In genomic region chr17:57527437-57528083, GRCh38 we compare ENCODE assay signal across 16 cellular contexts.
A peak's percentile ranks its signal among the peaks of the same experiment; 100 is the strongest.
DNase-seq lines count a peak whose midpoint lies in the region; ATAC-seq lines count a peak whose summit lies in the region.
"Had no signal": no experiment of that assay in that cellular context is flagged by ENCODE, and none has a peak within 500 bp of the region (broad histone marks: within the 10 kb centered on the region; RNA-seq: fewer than 3 reads in every experiment).

No MANE protein-coding gene starts in this region.

- H3K27me3 Mint-ChIP-seq in activated CD8-positive, alpha-beta memory T cell treated with anti-CD3 and anti-CD28 coated beads, Interleukin-2, amount 10 ng/mL, durations not matched to agents 7 days and 5 days = no peaks in the 10 kb centered on the region

- no peak overlapping the region for H3K4me3 Mint-ChIP-seq in activated CD8-positive, alpha-beta memory T cell treated with anti-CD3 and anti-CD28 coated beads, Interleukin-2, amount 10 ng/mL, durations not matched to agents 7 days and 5 days
- H3K4me3 Mint-ChIP-seq: activated CD8-positive, alpha-beta T cell treated with anti-CD3 and anti-CD28 coated beads, Interleukin-2, amount 10 ng/mL, durations not matched to agents 7 days and 5 days had no signal

- CTCF ChIA-PET in activated CD8-positive, alpha-beta memory T cell treated with anti-CD3 and anti-CD28 coated beads, Interleukin-2, amount 10 ng/mL, durations not matched to agents 7 days and 5 days (lab: Charles Lee) = interaction anchor here (1.7 kb wide), 1 partner anchor 220 kb away, joined by 4 read pairs; no protein-coding TSS in a partner anchor

- peak overlapping the region; percentile 82 for H3K27ac ChIP-seq in cingulate gyrus (ENCODE audit: low read depth, low read length)
- H3K27ac ChIP-seq: C4-2B, tibial artery had no signal

- H3K36me3 Mint-ChIP-seq in activated CD8-positive, alpha-beta memory T cell treated with anti-CD3 and anti-CD28 coated beads, Interleukin-2, amount 10 ng/mL, durations not matched to agents 7 days and 5 days = no peaks in the 10 kb centered on the region

- DNase-seq in DMS79 (lab: John Stamatoyannopoulos, UW) (peak; percentile 72), DMS79 treated with DMSO at 0.1 percent for 48 hours (lab: John Stamatoyannopoulos, UW) (no peak), NCI-H2227 treated with DMSO at 0.1 percent for 48 hours (lab: John Stamatoyannopoulos, UW) (peak; percentile 39), posterior vena cava (ENCODE audit: low spot score) (peak; percentile 44)
- no peak for DNase-seq in activated CD8-positive, alpha-beta memory T cell treated with anti-CD3 and anti-CD28 coated beads, Interleukin-2, amount 10 ng/mL, durations not matched to agents 7 days and 5 days
- DNase-seq: 8988T; activated CD8-positive, alpha-beta T cell treated with anti-CD3 and anti-CD28 coated beads, Interleukin-2, amount 10 ng/mL, durations not matched to agents 7 days and 5 days; cerebellar nuclear complex; Kasumi-1; mesenchymal stem cell; NCI-H1436 treated with DMSO at 0.1 percent for 48 hours; tibial artery had no signal

- intact Hi-C loops in posterior vena cava (cut with DNase I) = no loop called here

- no peak for ATAC-seq in HG03378 (IDR thresholded peaks at IDR 0.05; ENCODE audit: unreplicated experiment)
- no peak for ATAC-seq in activated CD8-positive, alpha-beta memory T cell treated with anti-CD3 and anti-CD28 coated beads, Interleukin-2, amount 10 ng/mL, durations not matched to agents 7 days and 5 days
- ATAC-seq in HG02678 (IDR thresholded peaks at IDR 0.05; ENCODE audit: unreplicated experiment) = no peak
- ATAC-seq: activated CD8-positive, alpha-beta T cell treated with anti-CD3 and anti-CD28 coated beads, Interleukin-2, amount 10 ng/mL, durations not matched to agents 7 days and 5 days had no signal

- no peak overlapping the region for H3K27ac Mint-ChIP-seq in activated CD8-positive, alpha-beta memory T cell treated with anti-CD3 and anti-CD28 coated beads, Interleukin-2, amount 10 ng/mL, durations not matched to agents 7 days and 5 days
- H3K27ac Mint-ChIP-seq: activated CD8-positive, alpha-beta T cell treated with anti-CD3 and anti-CD28 coated beads, Interleukin-2, amount 10 ng/mL, durations not matched to agents 7 days and 5 days had no signal

- no peaks in the 10 kb centered on the region for H3K9me3 Mint-ChIP-seq in activated CD8-positive, alpha-beta memory T cell treated with anti-CD3 and anti-CD28 coated beads, Interleukin-2, amount 10 ng/mL, durations not matched to agents 7 days and 5 days (ENCODE audit: low read depth)

- peaks cover 34% of the 10 kb centered on the region for H3K4me1 Mint-ChIP-seq in activated CD8-positive, alpha-beta memory T cell treated with anti-CD3 and anti-CD28 coated beads, Interleukin-2, amount 10 ng/mL, durations not matched to agents 7 days and 5 days

Comparison
In these comparisons a context has a peak if more than half of its experiments do, and no peak if none do; other contexts are left out.
1. DNase-seq: peak in DMS79 (single experiment), NCI-H2227 treated with DMSO at 0.1 percent for 48 hours (single experiment) and posterior vena cava (single experiment); none in DMS79 treated with DMSO at 0.1 percent for 48 hours (single experiment) and activated CD8-positive, alpha-beta memory T cell treated with anti-CD3 and anti-CD28 coated beads, Interleukin-2, amount 10 ng/mL, durations not matched to agents 7 days and 5 days (single experiment).